In the genomic region with DNA sequence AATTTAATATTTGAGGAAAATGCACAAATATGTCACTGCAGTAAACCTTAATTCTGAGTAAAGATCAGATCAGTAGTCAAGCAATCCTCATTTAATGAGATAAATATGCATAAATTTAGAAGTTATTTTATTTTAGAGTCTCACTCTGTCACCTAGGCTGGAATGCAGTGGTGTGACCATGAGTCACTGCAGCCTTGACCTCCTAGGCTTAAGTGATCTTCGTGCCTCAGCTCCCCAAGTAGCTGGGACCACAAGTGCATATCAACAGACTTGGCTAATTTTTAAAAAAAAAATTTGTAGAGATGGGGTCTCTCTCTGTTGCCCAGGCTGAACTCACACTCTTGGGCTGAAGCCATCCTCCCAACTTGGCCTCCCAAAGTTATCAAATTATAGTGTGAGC, we compare ENCODE assay signal across 23 cellular contexts. TPM values are rescaled to one million over a fixed set of nuclear protein-coding genes. Genes with fewer than 3 reads are reported as not detected.
DNase-seq lines count a peak whose midpoint lies in the region; ATAC-seq and TF ChIP-seq lines count a peak whose summit lies in the region.
"Had no signal": no experiment of that assay in that cellular context is flagged by ENCODE, and none has a peak within 500 bp of the region (broad histone marks: within the 10 kb centered on the region; RNA-seq: fewer than 3 reads in every experiment).

No MANE protein-coding gene starts in this region.

- peak; percentile 21 for ATAC-seq in upper lobe of right lung
- ATAC-seq: GM12878, GM23338 had no signal

- H3K27ac ChIP-seq in upper lobe of right lung: no peak overlapping the region
- H3K27ac ChIP-seq: BLaER1 treated with 17β-estradiol and CSF1 and Interleukin-3, amounts not matched to agents 10 nM and 100 nM had no signal

- no peak for TF ChIP-seq CTCF in upper lobe of right lung (IDR thresholded peaks at IDR 0.05)

- no peaks in the 10 kb centered on the region for H3K9me3 ChIP-seq in upper lobe of right lung
- H3K9me3 ChIP-seq: BE2C; BLaER1 treated with 17β-estradiol and CSF1 and Interleukin-3, amounts not matched to agents 10 nM and 100 nM had no signal

- no peaks in the 10 kb centered on the region for H3K36me3 ChIP-seq in upper lobe of right lung
- H3K36me3 ChIP-seq: BE2C; BLaER1 treated with 17β-estradiol and CSF1 and Interleukin-3, amounts not matched to agents 10 nM and 100 nM had no signal

- no peak overlapping the region for H3K4me3 ChIP-seq in upper lobe of right lung
- H3K4me3 ChIP-seq: BLaER1 treated with 17β-estradiol and CSF1 and Interleukin-3, amounts not matched to agents 10 nM and 100 nM; GM12878; GM23338 had no signal

- H3K27me3 ChIP-seq in upper lobe of right lung: no peaks in the 10 kb centered on the region
- H3K27me3 ChIP-seq: BE2C; BLaER1 treated with 17β-estradiol and CSF1 and Interleukin-3, amounts not matched to agents 10 nM and 100 nM had no signal

- H3K4me1 ChIP-seq in upper lobe of right lung: no peaks in the 10 kb centered on the region
- H3K4me1 ChIP-seq: BE2C had no signal

- intact Hi-C loops in upper lobe of right lung (cut with DNase I): no loop called here

- DNase-seq in HK-2 (ENCODE audit: unreplicated experiment): peak; percentile 3
- peak; percentile 39 for DNase-seq in kidney tubule cell (ENCODE audit: low spot score)
- DNase-seq in myocyte (ENCODE audit: low read depth): peak; percentile 50
- DNase-seq in upper lobe of right lung: no peak
- DNase-seq in HPDE6-E6E7 (ENCODE audit: extremely low spot score): no peak
- no peak for DNase-seq in cerebellar nuclear complex (lab: John Stamatoyannopoulos, UW)
- no peak for DNase-seq in retina
- no peak for DNase-seq in AG08395 (ENCODE audit: low spot score)
- DNase-seq: AML-193; BE2C; CD4-positive, alpha-beta T cell; CD8-positive, alpha-beta memory T cell; DMS 273 treated with DMSO at 0.1 percent for 48 hours; DMS79; EL; GDM1; H9; HFFc6 had no signal

RNA-seq across cellular contexts. Expression of gene LMO3, which starts 41.3 kb away (rescaled TPM):
- total RNA-seq in myocyte (50.6 and 57.6 TPM in 2 replicates), upper lobe of right lung (170 TPM)
- 8.9 TPM for polyA plus RNA-seq in myocyte (2012)
- total RNA-seq: A172; CD4-positive, alpha-beta T cell; CD8-positive, alpha-beta memory T cell; H9 had no signal
- polyA plus RNA-seq: CD14-positive monocyte; CD8-positive, alpha-beta memory T cell had no signal

Comparison
In these comparisons a context has a peak if more than half of its experiments do, and no peak if none do; other contexts are left out.
1. DNase-seq: peak in HK-2 (single experiment), kidney tubule cell (single experiment) and myocyte (single experiment); none in upper lobe of right lung (single experiment), HPDE6-E6E7 (single experiment), cerebellar nuclear complex (0 of 2), retina (single experiment) and AG08395 (single experiment).